25 cellular contexts compared by ENCODE assay signal in genomic region chr1:168867941-168868634, GRCh38.
DNase-seq lines count a peak whose midpoint lies in the region; ATAC-seq and TF ChIP-seq lines count a peak whose summit lies in the region.
"Had no signal": no experiment of that assay in that cellular context is flagged by ENCODE, and none has a peak within 500 bp of the region (broad histone marks: within the 10 kb centered on the region; RNA-seq: fewer than 3 reads in every experiment).

No MANE protein-coding gene starts in this region.

- WGBS in mammary epithelial cell (ENCODE audit: low coverage, missing lambda C conversion rate): 40% methylated on average over 4 of the region's 4 CpGs
- 47% methylated on average over 4 of the region's 4 CpGs for WGBS in prostate gland

- H3K27ac Mint-ChIP-seq in Caco-2 (ENCODE audit: unreplicated experiment): no peak overlapping the region
- H3K27ac Mint-ChIP-seq: CD4-positive, alpha-beta memory T cell; HFFc6 had no signal

- peaks cover 82% of the 10 kb centered on the region for H3K9me3 Mint-ChIP-seq in Caco-2 (ENCODE audit: unreplicated experiment)

- H3K4me1 ChIP-seq in breast epithelium: peaks cover 0 to 7% of the 10 kb centered on the region in 2 donors
- no peaks in the 10 kb centered on the region for H3K4me1 ChIP-seq in mammary epithelial cell (ENCODE audit: insufficient read depth, low read length)
- peaks cover 0 to 3% of the 10 kb centered on the region in 2 donors for H3K4me1 ChIP-seq in left lung
- H3K4me1 ChIP-seq in prostate gland (replicated peaks): no peaks in the 10 kb centered on the region
- H3K4me1 ChIP-seq in Caco-2: no peaks in the 10 kb centered on the region; the same call in 1 of the 2 replicates

- no peak overlapping the region for H2AFZ ChIP-seq in mammary epithelial cell (ENCODE audit: low read depth, low read length)

- no peak overlapping the region for H3K9ac ChIP-seq in mammary epithelial cell (ENCODE audit: insufficient read depth, low read length)
- H3K9ac ChIP-seq: BLaER1 treated with 17β-estradiol and CSF1 and Interleukin-3, amounts not matched to agents 10 nM and 100 nM; SK-N-SH had no signal

- no peaks in the 10 kb centered on the region for H3K27me3 ChIP-seq in breast epithelium
- no peaks in the 10 kb centered on the region for H3K27me3 ChIP-seq in mammary epithelial cell (ENCODE audit: insufficient read depth, low read length)
- H3K27me3 ChIP-seq in left lung: no peaks in the 10 kb centered on the region
- no peaks in the 10 kb centered on the region for H3K27me3 ChIP-seq in prostate gland (replicated peaks; ENCODE audit: insufficient read depth)
- no peaks in the 10 kb centered on the region for H3K27me3 ChIP-seq in Caco-2 (replicated peaks; ENCODE audit: control insufficient read depth, insufficient read depth, low read length)
- H3K27me3 ChIP-seq: BLaER1 treated with 17β-estradiol and CSF1 and Interleukin-3, amounts not matched to agents 10 nM and 100 nM had no signal

- in situ Hi-C loops in mammary epithelial cell (cut with MboI; ENCODE audit: low sequenced_read_pairs in 2 of 2): no loop called here

- H3K9me3 ChIP-seq in breast epithelium (peaks cover 0 to 6% of the 10 kb centered on the region in 2 donors), mammary epithelial cell (replicated peaks; ENCODE audit: insufficient read depth, low read length) (no peaks in the 10 kb centered on the region), left lung (peaks cover 0 to 11% of the 10 kb centered on the region in 2 donors), prostate gland (no peaks in the 10 kb centered on the region), Caco-2 (peaks cover 44% of the 10 kb centered on the region)
- H3K9me3 ChIP-seq: SK-N-SH had no signal

- H3K27me3 Mint-ChIP-seq in Caco-2 (ENCODE audit: insufficient read depth, unreplicated experiment): no peaks in the 10 kb centered on the region

- H3K4me3 Mint-ChIP-seq in Caco-2 (ENCODE audit: unreplicated experiment): no peak overlapping the region
- H3K4me3 Mint-ChIP-seq: HFFc6 had no signal

- CTCF ChIA-PET in mammary epithelial cell (lab: Charles Lee; ENCODE audit: low non-redundant PET) (no interaction called here), Caco-2 (lab: Charles Lee) (no interaction called here)

- ATAC-seq in left lung (peak; percentile 76), GM21447 (IDR thresholded peaks at IDR 0.05; ENCODE audit: unreplicated experiment) (no peak)
- ATAC-seq: PC-3 had no signal

- BruUV-seq in mammary epithelial cell (replicated peaks; lab: Mats Ljungman, UMichigan) (no TSS peak), Caco-2 (replicated peaks; lab: Mats Ljungman, UMichigan) (no TSS peak)

- no peak overlapping the region for H3K4me3 ChIP-seq in breast epithelium
- H3K4me3 ChIP-seq in mammary epithelial cell (replicated peaks in 1 of 3; ENCODE audit: insufficient read depth in 1 of 3, low read depth in 2 of 3, low read length in 3 of 3): no peak overlapping the region
- no peak overlapping the region for H3K4me3 ChIP-seq in left lung
- no peak overlapping the region for H3K4me3 ChIP-seq in prostate gland
- no peak overlapping the region for H3K4me3 ChIP-seq in Caco-2 (ENCODE audit: low read depth, low read length)
- H3K4me3 ChIP-seq: BLaER1 treated with 17β-estradiol and CSF1 and Interleukin-3, amounts not matched to agents 10 nM and 100 nM; HAP-1 had no signal

- no peak for TF ChIP-seq CTCF in breast epithelium (IDR thresholded peaks at IDR 0.05)
- TF ChIP-seq CTCF in mammary epithelial cell (conservative IDR thresholded peaks at IDR 0.05 in 1 of 2, IDR thresholded peaks at IDR 0.05 in 1 of 2; ENCODE audit: extremely low read depth in 1 of 2, insufficient read depth in 1 of 2, low read depth in 1 of 2, low read length in 2 of 2): no peak
- no peak for TF ChIP-seq CTCF in left lung (IDR thresholded peaks at IDR 0.05)
- TF ChIP-seq CTCF in prostate gland (IDR thresholded peaks at IDR 0.05): no peak
- TF ChIP-seq CTCF in Caco-2 (IDR thresholded peaks at IDR 0.05; ENCODE audit: insufficient read depth in 1 of 2, low read depth in 1 of 2, low read length in 1 of 2, severe bottlenecking in 1 of 2, unreplicated experiment in 1 of 2): no peak

- DNase-seq in breast epithelium (ENCODE audit: low spot score in 2 of 2): peak in 1 of 2 donors; percentile 49
- no peak for DNase-seq in mammary epithelial cell
- DNase-seq in left lung: no peak
- peak; percentile 52 for DNase-seq in prostate gland (ENCODE audit: low spot score)
- DNase-seq in NCI-H748 (lab: John Stamatoyannopoulos, UW; ENCODE audit: unreplicated experiment): no peak
- DNase-seq in Caco-2: no peak
- DNase-seq: AML-193; CD4-positive, alpha-beta memory T cell; COR-L47; GOT3; HFFc6; KG1; MM.1S; NCI-H1694 treated with DMSO at 0.1 percent for 48 hours; NCI-H2081; NCI-H2171; NCI-H226; NCI-H510A; NCI-H69; NK-92 treated with Interleukin-12 subunit alpha and Interleukin-12 subunit beta, amount 100 ng/mL, for 24 hours; PC-3; SK-N-SH had no signal

- H3K4me2 ChIP-seq in mammary epithelial cell (ENCODE audit: insufficient read depth, low read depth, low read length): no peak overlapping the region
- H3K4me2 ChIP-seq: BLaER1 treated with 17β-estradiol and CSF1 and Interleukin-3, amounts not matched to agents 10 nM and 100 nM; SK-N-SH had no signal

- no peaks in the 10 kb centered on the region for H3K36me3 ChIP-seq in breast epithelium
- no peaks in the 10 kb centered on the region for H3K36me3 ChIP-seq in mammary epithelial cell (ENCODE audit: insufficient read depth, low read length)
- no peaks in the 10 kb centered on the region for H3K36me3 ChIP-seq in left lung
- H3K36me3 ChIP-seq in prostate gland: no peaks in the 10 kb centered on the region
- no peaks in the 10 kb centered on the region for H3K36me3 ChIP-seq in Caco-2 (ENCODE audit: control insufficient read depth, insufficient read depth, low read length)
- H3K36me3 ChIP-seq: BLaER1 treated with 17β-estradiol and CSF1 and Interleukin-3, amounts not matched to agents 10 nM and 100 nM; HAP-1 had no signal

- POLR2A ChIA-PET in Caco-2 (lab: Charles Lee): no interaction called here

- dilution Hi-C loops in mammary epithelial cell (cut with HindIII; ENCODE audit: low sequenced_read_pairs): no loop called here

- TF ChIP-seq POLR2A in breast epithelium (IDR thresholded peaks at IDR 0.05) (no peak), prostate gland (IDR thresholded peaks at IDR 0.05) (no peak)

- H3K36me3 Mint-ChIP-seq in Caco-2 (ENCODE audit: insufficient read depth, unreplicated experiment): peaks cover 6% of the 10 kb centered on the region
- H3K36me3 Mint-ChIP-seq: CD4-positive, alpha-beta memory T cell had no signal

- no peaks in the 10 kb centered on the region for H3K79me2 ChIP-seq in mammary epithelial cell (ENCODE audit: insufficient read depth, low read length)

- H4K20me1 ChIP-seq in mammary epithelial cell (ENCODE audit: insufficient read depth, low read length): no peaks in the 10 kb centered on the region
- H4K20me1 ChIP-seq: BLaER1 treated with 17β-estradiol and CSF1 and Interleukin-3, amounts not matched to agents 10 nM and 100 nM had no signal

- intact Hi-C loops in breast epithelium (cut with DNase I; ENCODE audit: low total_unique reads): no loop called here
- intact Hi-C loops in mammary epithelial cell (cut with micrococcal nuclease): no loop called here
- intact Hi-C loops in left lung (cut with DNase I): no loop called here
- intact Hi-C loops in prostate gland (cut with DNase I): no loop called here
- intact Hi-C loops in Caco-2 (cut with micrococcal nuclease; ENCODE audit: unreplicated experiment): no loop called here

- H3K27ac ChIP-seq in breast epithelium (peak overlapping the region; percentile 70 to 74), mammary epithelial cell (ENCODE audit: insufficient read depth, low read depth, low read length) (no peak overlapping the region), left lung (peak overlapping the region in 1 of 2 donors; percentile 16), prostate gland (no peak overlapping the region)
- H3K27ac ChIP-seq: BLaER1 treated with 17β-estradiol and CSF1 and Interleukin-3, amounts not matched to agents 10 nM and 100 nM had no signal

- H3K4me1 Mint-ChIP-seq in Caco-2 (ENCODE audit: low read depth, unreplicated experiment): peaks cover under 1% of the 10 kb centered on the region

Comparison
In these comparisons a context has a peak if more than half of its experiments do, and no peak if none do; other contexts are left out.
1. H3K27ac ChIP-seq: peak in breast epithelium (2 of 2); none in mammary epithelial cell (single experiment) and prostate gland (0 of 2).